In the genomic region with DNA sequence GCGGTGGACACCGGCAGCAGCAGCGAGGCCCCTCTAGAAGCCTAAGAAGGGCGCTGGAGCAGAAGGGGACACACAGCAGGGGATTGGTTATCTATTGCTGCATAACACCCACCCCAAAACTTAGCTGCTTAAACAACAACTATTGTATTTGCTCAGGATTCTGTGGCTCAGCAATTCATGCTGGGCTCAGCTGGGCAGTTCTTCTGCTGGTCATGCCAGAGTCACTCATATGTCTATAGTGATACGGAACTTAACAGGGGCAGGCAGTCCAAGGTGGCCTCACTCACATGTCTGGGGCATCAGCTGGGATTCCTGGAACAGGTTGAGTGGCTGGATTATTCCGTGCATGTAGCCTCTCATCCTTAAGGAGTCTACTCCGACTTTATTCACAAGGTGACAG, we compare ENCODE assay signal across 2 cellular contexts.
TF ChIP-seq lines count a peak whose summit lies in the region.

No MANE protein-coding gene starts in this region.

TF ChIP-seq in HepG2, 621 proteins besides CTCF, POLR2A, EP300 and RAD21:
- TF ChIP-seq ZNF235 (CRISPR knock-in tag; IDR thresholded peaks at IDR 0.05; ENCODE audit: borderline replicate concordance) (no peak), ZNF331 (CRISPR knock-in tag; IDR thresholded peaks at IDR 0.05) (peak; percentile 98)

TF ChIP-seq in H1, 55 proteins besides CTCF, POLR2A, EP300 and RAD21:
- no peak for TF ChIP-seq NANOG (IDR thresholded peaks at IDR 0.05; ENCODE audit: insufficient read depth, low read depth, low read length, poor library complexity, severe bottlenecking)
- no peak for TF ChIP-seq KDM5A (IDR thresholded peaks at IDR 0.05; ENCODE audit: low read length)
- no peak for TF ChIP-seq TCF12 (IDR thresholded peaks at IDR 0.05; ENCODE audit: low read depth, low read length)
